ENCODE assay signal across 8 cellular contexts in the genomic region with DNA sequence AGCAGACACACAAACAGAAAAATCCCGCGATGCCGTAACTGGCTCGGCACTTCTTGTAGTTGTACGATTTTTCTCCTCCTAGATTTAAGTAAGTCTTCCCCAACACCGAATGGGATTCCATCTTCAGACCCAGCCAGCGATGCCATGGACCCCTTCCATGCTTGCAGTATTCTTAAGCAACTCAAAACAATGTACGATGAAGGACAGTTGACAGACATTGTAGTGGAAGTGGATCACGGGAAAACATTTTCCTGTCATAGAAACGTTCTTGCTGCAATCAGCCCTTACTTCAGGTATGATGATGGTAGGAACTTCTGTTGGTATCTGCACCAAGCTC.
DNase-seq lines count a peak whose midpoint lies in the region; ATAC-seq, FAIRE-seq and TF ChIP-seq lines count a peak whose summit lies in the region.

No MANE protein-coding gene starts in this region.

- DNase-seq in activated naive CD4-positive, alpha-beta T cell treated with anti-CD3 and anti-CD28 coated beads, Interleukin-2, amount 50 U/mL, for 16 hours, result no peak
- no peak for DNase-seq in astrocyte of the cerebellum (ENCODE audit: low read depth)
- DNase-seq in medulla oblongata (ENCODE audit: extremely low spot score), result peak; percentile 38
- DNase-seq in urothelium cell line (ENCODE audit: low spot score), result no peak
- no peak for DNase-seq in GM19240 (ENCODE audit: insufficient read length, low spot score)

- in situ Hi-C loops in astrocyte of the cerebellum (cut with HindIII; ENCODE audit: low sequenced_read_pairs), result no loop called here

- H3K27ac Mint-ChIP-seq in activated naive CD4-positive, alpha-beta T cell treated with anti-CD3 and anti-CD28 coated beads, Interleukin-2, amount 50 U/mL, for 24 hours, result peak overlapping the region; percentile 95

- no peaks in the 10 kb centered on the region for H3K9me3 Mint-ChIP-seq in activated naive CD4-positive, alpha-beta T cell treated with anti-CD3 and anti-CD28 coated beads, Interleukin-2, amount 50 U/mL, for 24 hours

- ATAC-seq in GM18517 (IDR thresholded peaks at IDR 0.05; ENCODE audit: unreplicated experiment), result no peak
- no peak for ATAC-seq in GM21737 (IDR thresholded peaks at IDR 0.05; ENCODE audit: unreplicated experiment)

- peaks cover 39% of the 10 kb centered on the region for H3K4me1 Mint-ChIP-seq in activated naive CD4-positive, alpha-beta T cell treated with anti-CD3 and anti-CD28 coated beads, Interleukin-2, amount 50 U/mL, for 24 hours

- FAIRE-seq in urothelium cell line (lab: Jason Lieb, UNC), result peak; percentile 5

- peak overlapping the region; percentile 92 for H3K4me3 Mint-ChIP-seq in activated naive CD4-positive, alpha-beta T cell treated with anti-CD3 and anti-CD28 coated beads, Interleukin-2, amount 50 U/mL, for 24 hours

- peaks cover 9% of the 10 kb centered on the region for H3K27me3 Mint-ChIP-seq in activated naive CD4-positive, alpha-beta T cell treated with anti-CD3 and anti-CD28 coated beads, Interleukin-2, amount 50 U/mL, for 24 hours

- H3K4me3 ChIP-seq in astrocyte of the cerebellum (ENCODE audit: low read depth, low read length), result peak overlapping the region; percentile 72

- no peak for TF ChIP-seq CTCF in astrocyte of the cerebellum (IDR thresholded peaks at IDR 0.05; ENCODE audit: low read depth, low read length, missing control alignments)

- peaks cover 14% of the 10 kb centered on the region for H3K36me3 Mint-ChIP-seq in activated naive CD4-positive, alpha-beta T cell treated with anti-CD3 and anti-CD28 coated beads, Interleukin-2, amount 50 U/mL, for 24 hours
